ENCODE assay signal across 28 cellular contexts in the genomic region with DNA sequence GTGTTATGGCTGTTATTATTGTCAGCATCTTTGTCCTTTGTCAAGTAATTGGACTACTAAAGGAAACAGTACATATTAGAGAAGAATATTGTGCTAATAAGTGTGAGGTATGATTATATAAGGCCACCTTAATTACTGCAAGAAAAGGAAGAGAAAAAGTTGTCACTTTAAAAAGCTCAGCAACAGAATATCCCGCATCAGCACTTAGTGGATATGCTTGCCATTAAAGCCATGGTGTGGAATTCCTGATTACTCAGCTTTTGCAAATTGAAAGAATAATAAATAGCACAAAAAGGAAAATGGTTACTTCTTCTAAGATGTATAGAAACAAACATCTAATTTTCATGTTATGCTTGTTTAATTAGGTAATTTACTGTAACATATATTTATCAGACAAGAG.
"Had no signal": no experiment of that assay in that cellular context is flagged by ENCODE, and none has a peak within 500 bp of the region (broad histone marks: within the 10 kb centered on the region; RNA-seq: fewer than 3 reads in every experiment).

No MANE protein-coding gene starts in this region.

- H3K4me3 Mint-ChIP-seq: dendritic cell treated with granulocyte-macrophage colony-stimulating factor and Interleukin-4, amounts not matched to agents 40 ng/mL and 50 ng/mL, for 4 days; effector memory CD8-positive, alpha-beta T cell; endodermal cell; mesothelial cell of epicardium; naive B cell had no signal

- DNase-seq: colonic mucosa; cortex of kidney; effector CD8-positive, alpha-beta T cell; effector memory CD8-positive, alpha-beta T cell; endodermal cell; erythroblast; esophagus squamous epithelium; foreskin fibroblast; foreskin melanocyte; gastrocnemius medialis; glutamatergic neuron; head of caudate nucleus; heart right ventricle; hippocampal formation; left cardiac atrium; left lung; left ventricle myocardium superior; lower lobe of right lung; mesenchymal stem cell; mucosa of descending colon; naive B cell had no signal

- H3K36me3 Mint-ChIP-seq: mesothelial cell of epicardium, naive B cell had no signal

- H3K36me3 ChIP-seq: colonic mucosa, esophagus squamous epithelium, gastrocnemius medialis, heart right ventricle, left lung, lower lobe of right lung had no signal

- H3K9me3 Mint-ChIP-seq: dendritic cell treated with granulocyte-macrophage colony-stimulating factor and Interleukin-4, amounts not matched to agents 40 ng/mL and 50 ng/mL, for 4 days; endodermal cell; mesothelial cell of epicardium had no signal

- H3K27ac Mint-ChIP-seq: dendritic cell treated with granulocyte-macrophage colony-stimulating factor and Interleukin-4, amounts not matched to agents 40 ng/mL and 50 ng/mL, for 4 days; effector memory CD8-positive, alpha-beta T cell; endodermal cell; mesothelial cell of epicardium had no signal

- FAIRE-seq: endometrium, islet of Langerhans, keratinocyte had no signal

- H3K9me3 ChIP-seq: colonic mucosa, esophagus squamous epithelium, gastrocnemius medialis, heart right ventricle, left lung, lower lobe of right lung, mucosa of descending colon had no signal

- H3K4me3 ChIP-seq: colonic mucosa, esophagus squamous epithelium, gastrocnemius medialis, heart right ventricle, left lung, lower lobe of right lung, mucosa of descending colon had no signal

- H3K27me3 Mint-ChIP-seq: dendritic cell treated with granulocyte-macrophage colony-stimulating factor and Interleukin-4, amounts not matched to agents 40 ng/mL and 50 ng/mL, for 4 days; effector memory CD8-positive, alpha-beta T cell; naive B cell had no signal

- H3K27ac ChIP-seq: colonic mucosa, epithelial cell of prostate, esophagus squamous epithelium, gastrocnemius medialis, heart right ventricle, left lung, lower lobe of right lung had no signal

- H3K27me3 ChIP-seq: colonic mucosa, esophagus squamous epithelium, gastrocnemius medialis, heart right ventricle, left lung had no signal

- H3K4me1 Mint-ChIP-seq: mesothelial cell of epicardium, naive B cell had no signal

- ATAC-seq: effector memory CD8-positive, alpha-beta T cell; esophagus mucosa; gastrocnemius medialis; heart right ventricle; left cardiac atrium; left lung; left ventricle myocardium superior; lower lobe of right lung; mucosa of descending colon had no signal

- H3K4me1 ChIP-seq: colonic mucosa, esophagus squamous epithelium, gastrocnemius medialis, heart right ventricle, left lung, lower lobe of right lung had no signal
